32 cellular contexts compared by ENCODE assay signal in the genomic region with DNA sequence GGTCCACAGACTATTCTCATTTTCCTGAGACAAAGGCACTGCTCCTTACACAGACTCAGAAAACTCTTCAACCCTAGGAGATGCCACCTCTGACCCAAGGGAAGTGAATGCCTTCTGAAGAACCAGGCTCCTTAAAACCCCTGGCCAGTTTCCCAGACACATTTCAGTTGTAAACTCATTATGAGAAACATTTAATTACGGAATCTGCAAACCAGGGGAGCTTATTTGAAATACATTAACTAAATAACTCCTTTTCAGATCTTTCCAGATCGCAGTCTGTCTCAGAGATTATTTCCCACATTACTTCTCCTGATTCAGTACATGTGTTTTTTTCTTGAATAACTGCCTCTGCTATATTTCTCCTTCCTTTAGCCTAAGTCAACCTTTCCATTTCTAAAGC.
"Had no signal": no experiment of that assay in that cellular context is flagged by ENCODE, and none has a peak within 500 bp of the region (broad histone marks: within the 10 kb centered on the region; RNA-seq: fewer than 3 reads in every experiment).

No MANE protein-coding gene starts in this region.

- H3K4me3 ChIP-seq: adrenal gland, body of pancreas, cardiac muscle cell, heart left ventricle, right lobe of liver, suprapubic skin, tibial nerve had no signal

- H3K27ac Mint-ChIP-seq: activated B cell treated with CpG ODN at 0.5 μM for 24 hours; activated CD8-positive, alpha-beta T cell treated with anti-CD3 and anti-CD28 coated beads for 36 hours; activated naive CD8-positive, alpha-beta T cell; activated T-cell treated with anti-CD3 and anti-CD28 coated beads, Interleukin-2, amount 50 U/mL, for 72 hours; endodermal cell; mesothelial cell of epicardium; nephron progenitor cell; stimulated activated memory B cell treated with anti-CD40 and anti-IgM and Interleukin-4, amounts not matched to agents 10 μg/mL and 1 μg/mL and 100 μg/mL, for 72 hours; stimulated activated naive CD8-positive, alpha-beta T cell treated with anti-CD3 and anti-CD28 coated beads, Interleukin-15, amount 100 ng/mL, for 72 hours had no signal

- H3K36me3 ChIP-seq: adrenal gland, cardiac muscle cell, heart left ventricle, neutrophil, right lobe of liver, suprapubic skin, tibial nerve had no signal

- H3K9me3 ChIP-seq: adrenal gland, body of pancreas, heart left ventricle, neutrophil, right lobe of liver, suprapubic skin, tibial nerve had no signal

- ATAC-seq: activated CD8-positive, alpha-beta T cell treated with anti-CD3 and anti-CD28 coated beads for 36 hours; activated T-cell treated with anti-CD3 and anti-CD28 coated beads, Interleukin-2, amount 50 U/mL, for 72 hours; body of pancreas; esophagus mucosa; foreskin keratinocyte; heart left ventricle; left colon; right lobe of liver; stimulated activated memory B cell treated with anti-CD40 and anti-IgM and Interleukin-4, amounts not matched to agents 10 μg/mL and 1 μg/mL and 100 μg/mL, for 72 hours; stimulated activated naive CD8-positive, alpha-beta T cell treated with anti-CD3 and anti-CD28 coated beads, Interleukin-15, amount 100 ng/mL, for 72 hours had no signal

- H3K27ac ChIP-seq: adrenal gland, body of pancreas, cardiac muscle cell, foreskin keratinocyte, heart left ventricle, neutrophil, right lobe of liver, suprapubic skin, tibial nerve had no signal

- H3K4me3 Mint-ChIP-seq: activated B cell treated with CpG ODN at 0.5 μM for 24 hours; activated CD8-positive, alpha-beta T cell treated with anti-CD3 and anti-CD28 coated beads for 36 hours; activated naive CD8-positive, alpha-beta T cell; activated T-cell treated with anti-CD3 and anti-CD28 coated beads, Interleukin-2, amount 50 U/mL, for 72 hours; endodermal cell; immature natural killer cell; mesothelial cell of epicardium; nephron progenitor cell; stimulated activated memory B cell treated with anti-CD40 and anti-IgM and Interleukin-4, amounts not matched to agents 10 μg/mL and 1 μg/mL and 100 μg/mL, for 72 hours; stimulated activated naive CD8-positive, alpha-beta T cell treated with anti-CD3 and anti-CD28 coated beads, Interleukin-15, amount 100 ng/mL, for 72 hours had no signal

- H3K4me1 Mint-ChIP-seq: endodermal cell, mesothelial cell of epicardium, nephron progenitor cell had no signal

- H3K9me3 Mint-ChIP-seq: activated B cell treated with CpG ODN at 0.5 μM for 24 hours; activated CD8-positive, alpha-beta T cell treated with anti-CD3 and anti-CD28 coated beads for 36 hours; activated T-cell treated with anti-CD3 and anti-CD28 coated beads, Interleukin-2, amount 50 U/mL, for 72 hours; endodermal cell; immature natural killer cell; mesothelial cell of epicardium; naive B cell; nephron progenitor cell; stimulated activated memory B cell treated with anti-CD40 and anti-IgM and Interleukin-4, amounts not matched to agents 10 μg/mL and 1 μg/mL and 100 μg/mL, for 72 hours; stimulated activated naive CD8-positive, alpha-beta T cell treated with anti-CD3 and anti-CD28 coated beads, Interleukin-15, amount 100 ng/mL, for 72 hours had no signal

- H3K4me1 ChIP-seq: body of pancreas, right lobe of liver had no signal

- H3K27me3 Mint-ChIP-seq: activated B cell treated with CpG ODN at 0.5 μM for 24 hours; activated CD8-positive, alpha-beta T cell treated with anti-CD3 and anti-CD28 coated beads for 36 hours; activated naive CD8-positive, alpha-beta T cell; naive B cell; stimulated activated memory B cell treated with anti-CD40 and anti-IgM and Interleukin-4, amounts not matched to agents 10 μg/mL and 1 μg/mL and 100 μg/mL, for 72 hours; stimulated activated naive CD8-positive, alpha-beta T cell treated with anti-CD3 and anti-CD28 coated beads, Interleukin-15, amount 100 ng/mL, for 72 hours had no signal

- H3K27me3 ChIP-seq: adrenal gland, body of pancreas, cardiac muscle cell, foreskin keratinocyte, heart left ventricle, neutrophil, right lobe of liver, suprapubic skin, tibial nerve had no signal

- H3K36me3 Mint-ChIP-seq: activated naive CD8-positive, alpha-beta T cell; immature natural killer cell; mesothelial cell of epicardium; naive B cell; stimulated activated memory B cell treated with anti-CD40 and anti-IgM and Interleukin-4, amounts not matched to agents 10 μg/mL and 1 μg/mL and 100 μg/mL, for 72 hours had no signal

- DNase-seq: activated B cell treated with CpG ODN at 0.5 μM for 24 hours; activated CD4-positive, alpha-beta T cell treated with anti-CD3 and anti-CD28 coated beads, Interleukin-2, amount 50 U/mL, for 1 hour; activated CD8-positive, alpha-beta T cell treated with anti-CD3 and anti-CD28 coated beads for 36 hours; activated effector memory CD4-positive, alpha-beta T cell treated with Interleukin-2 at 50 U/mL for 16 hours; activated naive CD4-positive, alpha-beta T cell treated with Interleukin-2 at 50 U/mL for 16 hours; activated T-cell treated with anti-CD3 and anti-CD28 coated beads, Interleukin-2, amount 50 U/mL, for 72 hours; adrenal gland; aorta; body of pancreas; cortex of kidney; endodermal cell; foreskin keratinocyte; heart left ventricle; hypothalamus; immature natural killer cell; kidney; left colon; naive B cell; nephron progenitor cell; right lobe of liver; stimulated activated CD4-positive, alpha-beta T cell treated with anti-CD3 and anti-CD28 coated beads, Interleukin-12 subunit alpha, Interleukin-12 subunit beta, amount 100 ng/mL, for 4 hours; stimulated activated CD4-positive, alpha-beta T cell treated with anti-CD3 and anti-CD28 coated beads, Interleukin-4, amount 100 ng/mL, for 24 hours; stimulated activated naive CD8-positive, alpha-beta T cell treated with anti-CD3 and anti-CD28 coated beads, Interleukin-15, amount 100 ng/mL, for 72 hours; T-helper 2 cell had no signal
